12 cellular contexts compared by ENCODE assay signal in the genomic region with DNA sequence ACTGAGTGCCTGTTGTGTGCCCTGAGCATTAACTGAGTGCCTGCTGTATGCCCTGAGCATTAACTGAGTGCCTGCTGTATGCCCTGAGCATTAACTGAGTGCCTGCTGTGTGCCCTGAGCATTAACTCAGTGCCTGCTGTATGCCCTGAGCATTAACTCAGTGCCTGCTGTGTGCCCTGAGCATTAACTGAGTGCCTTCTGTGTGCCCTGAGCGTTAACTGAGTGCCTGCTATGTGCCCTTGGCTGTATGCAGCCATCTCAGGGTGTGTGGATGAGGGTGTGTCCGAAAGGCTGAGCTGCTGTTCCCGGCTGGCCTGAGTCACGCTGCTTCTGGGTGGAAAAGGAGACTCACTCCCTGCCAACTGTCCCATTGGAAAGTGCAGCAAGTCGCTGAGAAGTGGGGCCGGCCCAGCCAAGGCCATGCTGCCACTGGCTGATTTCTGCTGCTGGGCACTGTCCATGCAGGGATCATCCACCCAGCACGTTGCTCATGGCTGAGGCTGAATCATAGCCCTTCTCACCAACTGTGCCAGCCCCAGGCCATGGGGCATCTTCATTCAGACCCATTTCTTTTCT.
DNase-seq lines count a peak whose midpoint lies in the region; ATAC-seq and TF ChIP-seq lines count a peak whose summit lies in the region.
"Had no signal": no experiment of that assay in that cellular context is flagged by ENCODE, and none has a peak within 500 bp of the region (broad histone marks: within the 10 kb centered on the region; RNA-seq: fewer than 3 reads in every experiment).

No MANE protein-coding gene starts in this region.

- H3K4me3 ChIP-seq in left ventricle myocardium inferior (no peak overlapping the region), aorta (ENCODE audit: low read length in 2 of 2) (no peak overlapping the region)
- H3K4me3 ChIP-seq: dorsolateral prefrontal cortex had no signal

- H3K9me3 ChIP-seq in left ventricle myocardium inferior (replicated peaks) (no peaks in the 10 kb centered on the region), aorta (ENCODE audit: control insufficient read depth, low read length) (no peaks in the 10 kb centered on the region)

- peaks cover 45% of the 10 kb centered on the region for H3K4me1 Mint-ChIP-seq in central memory CD8-positive, alpha-beta T cell
- H3K4me1 Mint-ChIP-seq: activated B cell treated with CpG ODN at 0.5 μM for 24 hours had no signal

- H3K27ac ChIP-seq in left ventricle myocardium inferior (replicated peaks) = no peak overlapping the region
- no peak overlapping the region for H3K27ac ChIP-seq in aorta (ENCODE audit: low read depth in 1 of 2, low read length in 2 of 2)
- H3K27ac ChIP-seq: dorsolateral prefrontal cortex had no signal

- intact Hi-C loops in Right ventricle myocardium inferior (cut with DNase I) = no loop called here
- intact Hi-C loops in left ventricle myocardium inferior (cut with micrococcal nuclease) = no loop called here
- intact Hi-C loops in aorta (cut with DNase I) = no loop called here

- no peak overlapping the region for H3K4me3 Mint-ChIP-seq in central memory CD8-positive, alpha-beta T cell
- H3K4me3 Mint-ChIP-seq: activated B cell treated with CpG ODN at 0.5 μM for 24 hours had no signal

- DNase-seq in Right ventricle myocardium inferior (ENCODE audit: missing footprints) = no peak
- DNase-seq in left ventricle myocardium inferior = no peak
- no peak for DNase-seq in central memory CD8-positive, alpha-beta T cell (ENCODE audit: low spot score in 2 of 2)
- DNase-seq in kidney tubule cell (ENCODE audit: low spot score) = peak; percentile 78
- DNase-seq in aorta = peak; percentile 74 to 84
- DNase-seq in UCSD-AML1 (lab: John Stamatoyannopoulos, UW; ENCODE audit: unreplicated experiment) = no peak
- DNase-seq in NK-92 treated with Interleukin-12 subunit alpha and Interleukin-12 subunit beta, amount 100 ng/mL, for 24 hours (lab: John Stamatoyannopoulos, UW) = no peak
- DNase-seq in activated CD4-positive, CD25-positive, alpha-beta regulatory T cell treated with anti-CD3 and anti-CD28 coated beads, Interleukin-2, amount 50 U/mL, for 72 hours = no peak
- DNase-seq: activated B cell treated with CpG ODN at 0.5 μM for 24 hours; DMS53; stimulated activated CD8-positive, alpha-beta memory T cell treated with anti-CD3 and anti-CD28 coated beads, Interleukin-4, amount 100 ng/mL, for 48 hours had no signal

- H3K4me1 ChIP-seq in left ventricle myocardium inferior (peaks cover 15% of the 10 kb centered on the region), aorta (ENCODE audit: control insufficient read depth in 1 of 2, insufficient read depth in 2 of 2, low read length in 2 of 2) (no peaks in the 10 kb centered on the region)

- H3K36me3 Mint-ChIP-seq in central memory CD8-positive, alpha-beta T cell (ENCODE audit: insufficient read depth) = no peaks in the 10 kb centered on the region

- H3K9me3 Mint-ChIP-seq in central memory CD8-positive, alpha-beta T cell = no peaks in the 10 kb centered on the region
- H3K9me3 Mint-ChIP-seq: activated B cell treated with CpG ODN at 0.5 μM for 24 hours had no signal

- TF ChIP-seq CTCF in left ventricle myocardium inferior (IDR thresholded peaks at IDR 0.05; ENCODE audit: borderline replicate concordance) = no peak

- H3K27me3 Mint-ChIP-seq in central memory CD8-positive, alpha-beta T cell = no peaks in the 10 kb centered on the region
- H3K27me3 Mint-ChIP-seq: activated B cell treated with CpG ODN at 0.5 μM for 24 hours had no signal

- H3K36me3 ChIP-seq in left ventricle myocardium inferior (no peaks in the 10 kb centered on the region), aorta (ENCODE audit: control insufficient read depth in 1 of 2, insufficient read depth in 2 of 2, low read length in 1 of 2) (no peaks in the 10 kb centered on the region)

- H3K27ac Mint-ChIP-seq in central memory CD8-positive, alpha-beta T cell (ENCODE audit: low read depth) = peak overlapping the region; percentile 35
- H3K27ac Mint-ChIP-seq: activated B cell treated with CpG ODN at 0.5 μM for 24 hours had no signal

- 61 to 64% methylated on average over 7 of the region's 7 CpGs for WGBS in aorta, 2 donors

- ATAC-seq in Right ventricle myocardium inferior (peak; percentile 62), aorta (ENCODE audit: low FRiP score) (no peak)
- ATAC-seq in central memory CD8-positive, alpha-beta T cell (replicated peaks; ENCODE audit: extremely low read depth, poor library complexity, severe bottlenecking) = no peak

- H3K27me3 ChIP-seq in left ventricle myocardium inferior (ENCODE audit: low read depth) (no peaks in the 10 kb centered on the region), aorta (ENCODE audit: control insufficient read depth in 1 of 2, insufficient read depth in 2 of 2, low read length in 1 of 2) (no peaks in the 10 kb centered on the region)
- H3K27me3 ChIP-seq: dorsolateral prefrontal cortex had no signal

Comparison
In these comparisons a context has a peak if more than half of its experiments do, and no peak if none do; other contexts are left out.
1. DNase-seq: peak in kidney tubule cell (single experiment) and aorta (2 of 2); none in Right ventricle myocardium inferior (single experiment), left ventricle myocardium inferior (single experiment), central memory CD8-positive, alpha-beta T cell (0 of 2), UCSD-AML1 (single experiment), NK-92 treated with Interleukin-12 subunit alpha and Interleukin-12 subunit beta, amount 100 ng/mL, for 24 hours (single experiment) and activated CD4-positive, CD25-positive, alpha-beta regulatory T cell treated with anti-CD3 and anti-CD28 coated beads, Interleukin-2, amount 50 U/mL, for 72 hours (single experiment).